In the genomic region with DNA sequence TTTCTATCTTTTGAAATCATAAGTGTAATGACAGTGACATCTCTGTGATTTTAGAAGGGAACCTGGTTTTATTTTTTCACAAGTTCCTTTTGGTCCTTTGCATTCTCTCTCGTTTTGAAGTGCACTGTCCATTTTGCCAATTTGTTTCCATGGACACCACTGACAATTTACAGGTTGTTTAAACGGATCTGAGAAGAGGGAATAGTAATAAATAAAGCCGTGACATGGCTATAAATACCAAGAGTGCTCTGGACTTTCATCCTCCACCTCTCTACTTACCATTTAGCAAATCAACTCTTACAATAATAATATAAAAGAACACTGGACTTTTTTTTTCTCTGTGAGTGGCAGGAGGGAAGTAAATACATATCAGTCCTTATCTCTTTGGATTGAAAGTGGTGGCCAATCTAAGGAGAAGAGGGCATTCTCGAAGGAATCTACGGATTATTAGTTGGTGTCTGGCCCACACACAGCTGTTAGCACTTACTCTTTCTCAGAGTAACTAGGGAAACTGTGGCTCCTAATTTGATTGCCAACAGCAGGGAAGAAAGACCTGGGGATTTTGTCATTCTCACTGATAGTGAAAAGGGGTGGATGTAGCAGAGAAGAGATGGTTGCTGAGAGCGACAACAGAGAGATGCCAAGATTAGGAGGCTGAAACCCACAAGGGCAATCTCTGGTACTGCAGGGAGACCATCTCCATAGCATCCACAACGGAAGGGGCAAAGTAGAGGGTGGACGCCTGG, we compare ENCODE assay signal across 23 cellular contexts.
"Had no signal": no experiment of that assay in that cellular context is flagged by ENCODE, and none has a peak within 500 bp of the region (broad histone marks: within the 10 kb centered on the region; RNA-seq: fewer than 3 reads in every experiment).

No MANE protein-coding gene starts in this region.

- H3K27ac ChIP-seq: cardiac muscle cell, epithelial cell of prostate, left ventricle myocardium inferior, neural progenitor cell, tibial nerve had no signal

- H3K4me3 Mint-ChIP-seq: activated CD8-positive, alpha-beta T cell treated with anti-CD3 and anti-CD28 coated beads for 36 hours; activated naive CD8-positive, alpha-beta T cell treated with anti-CD3 and anti-CD28 coated beads for 36 hours; activated T-helper 17 cell treated with anti-CD3 and anti-CD28 coated beads, Interleukin-2, amount 50 U/mL, for 72 hours; dendritic cell treated with granulocyte-macrophage colony-stimulating factor and Interleukin-4, amounts not matched to agents 40 ng/mL and 50 ng/mL, for 4 days; effector memory CD8-positive, alpha-beta T cell; neural progenitor cell had no signal

- H3K4me1 Mint-ChIP-seq: activated naive CD8-positive, alpha-beta T cell treated with anti-CD3 and anti-CD28 coated beads for 36 hours; activated T-helper 17 cell treated with anti-CD3 and anti-CD28 coated beads, Interleukin-2, amount 50 U/mL, for 72 hours; neural progenitor cell had no signal

- H3K27me3 ChIP-seq: cardiac muscle cell, neural progenitor cell, right atrium auricular region, tibial nerve had no signal

- H3K4me1 ChIP-seq: left ventricle myocardium inferior, right atrium auricular region, tibial nerve had no signal

- H3K4me3 ChIP-seq: cardiac muscle cell, left ventricle myocardium inferior, neural progenitor cell, right atrium auricular region, tibial nerve had no signal

- ATAC-seq: activated CD8-positive, alpha-beta T cell treated with anti-CD3 and anti-CD28 coated beads for 36 hours; activated T-helper 17 cell treated with anti-CD3 and anti-CD28 coated beads, Interleukin-2, amount 50 U/mL, for 72 hours; effector memory CD8-positive, alpha-beta T cell; stimulated activated naive CD8-positive, alpha-beta T cell treated with anti-CD3 and anti-CD28 coated beads, Interleukin-15, Interleukin-2, amounts not matched to agents 100 U/mL and 50 U/mL, for 24 hours had no signal

- H3K9me3 ChIP-seq: left ventricle myocardium inferior, right atrium auricular region, tibial nerve had no signal

- H3K27ac Mint-ChIP-seq: activated CD8-positive, alpha-beta T cell treated with anti-CD3 and anti-CD28 coated beads for 36 hours; activated naive CD8-positive, alpha-beta T cell treated with anti-CD3 and anti-CD28 coated beads for 36 hours; activated T-helper 17 cell treated with anti-CD3 and anti-CD28 coated beads, Interleukin-2, amount 50 U/mL, for 72 hours; dendritic cell treated with granulocyte-macrophage colony-stimulating factor and Interleukin-4, amounts not matched to agents 40 ng/mL and 50 ng/mL, for 4 days; effector memory CD8-positive, alpha-beta T cell; neural progenitor cell; progenitor cell of endocrine pancreas had no signal

- H3K27me3 Mint-ChIP-seq: activated CD8-positive, alpha-beta T cell treated with anti-CD3 and anti-CD28 coated beads for 36 hours; activated naive CD8-positive, alpha-beta T cell treated with anti-CD3 and anti-CD28 coated beads for 36 hours; activated T-helper 17 cell treated with anti-CD3 and anti-CD28 coated beads, Interleukin-2, amount 50 U/mL, for 72 hours; dendritic cell treated with granulocyte-macrophage colony-stimulating factor and Interleukin-4, amounts not matched to agents 40 ng/mL and 50 ng/mL, for 4 days; effector memory CD8-positive, alpha-beta T cell; progenitor cell of endocrine pancreas had no signal

- H3K36me3 Mint-ChIP-seq: activated naive CD8-positive, alpha-beta T cell treated with anti-CD3 and anti-CD28 coated beads for 36 hours; neural progenitor cell had no signal

- H3K9me3 Mint-ChIP-seq: activated CD8-positive, alpha-beta T cell treated with anti-CD3 and anti-CD28 coated beads for 36 hours; activated naive CD8-positive, alpha-beta T cell treated with anti-CD3 and anti-CD28 coated beads for 36 hours; dendritic cell treated with granulocyte-macrophage colony-stimulating factor and Interleukin-4, amounts not matched to agents 40 ng/mL and 50 ng/mL, for 4 days; neural progenitor cell had no signal

- DNase-seq: activated CD4-positive, alpha-beta T cell treated with anti-CD3 and anti-CD28 coated beads for 48 hours; activated CD4-positive, CD25-positive, alpha-beta regulatory T cell; activated CD8-positive, alpha-beta T cell treated with anti-CD3 and anti-CD28 coated beads for 36 hours; activated naive CD4-positive, alpha-beta T cell; activated naive CD8-positive, alpha-beta T cell treated with anti-CD3 and anti-CD28 coated beads for 36 hours; activated T-cell treated with anti-CD3 and anti-CD28 coated beads, Interleukin-2, amount 50 U/mL, for 1 hour; amniotic stem cell; effector memory CD8-positive, alpha-beta T cell; foreskin fibroblast; hypothalamus; left ventricle myocardium inferior; stimulated activated CD4-positive, alpha-beta T cell treated with anti-CD3 and anti-CD28 coated beads, Interleukin-2, amount 100 ng/mL, for 24 hours; stimulated activated naive CD8-positive, alpha-beta T cell treated with anti-CD3 and anti-CD28 coated beads, Interleukin-15, Interleukin-2, amounts not matched to agents 100 U/mL and 50 U/mL, for 24 hours; substantia nigra; T1000 had no signal

- H3K36me3 ChIP-seq: cardiac muscle cell, left ventricle myocardium inferior, neural progenitor cell, right atrium auricular region, tibial nerve had no signal
